28 cellular contexts compared by ENCODE assay signal in the genomic region with DNA sequence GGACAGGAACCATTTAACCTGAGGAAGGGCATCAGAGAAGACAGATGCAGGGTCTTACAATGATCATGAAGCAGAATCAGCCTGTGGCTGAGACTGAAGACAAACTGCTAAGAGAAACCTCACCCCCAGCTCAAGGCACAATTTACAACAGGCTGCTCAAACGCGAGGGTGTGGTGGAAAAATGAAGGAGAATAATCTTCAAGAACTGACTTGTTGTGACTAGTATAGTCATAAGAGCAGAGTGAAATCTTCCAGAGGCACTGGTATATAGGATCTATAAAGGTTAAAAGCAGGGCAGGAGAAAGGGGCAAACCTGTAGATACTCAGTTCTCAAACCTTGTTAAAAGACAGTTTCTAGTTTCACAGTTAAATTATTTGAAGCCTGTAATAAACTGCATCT.
"Had no signal": no experiment of that assay in that cellular context is flagged by ENCODE, and none has a peak within 500 bp of the region (broad histone marks: within the 10 kb centered on the region; RNA-seq: fewer than 3 reads in every experiment).

No MANE protein-coding gene starts in this region.

- H3K4me3 Mint-ChIP-seq: activated naive CD8-positive, alpha-beta T cell; brain; natural killer cell treated with Interleukin-12 subunit alpha and Interleukin-12 subunit beta and Interleukin-15 and Interleukin-18, amount 100 ng/mL, for 72 hours; stimulated activated memory B cell treated with anti-CD40 and anti-IgM and Interleukin-4, amounts not matched to agents 10 μg/mL and 1 μg/mL and 100 μg/mL, for 72 hours; stimulated activated naive CD8-positive, alpha-beta T cell treated with anti-CD3 and anti-CD28 coated beads, Interleukin-15, amount 100 ng/mL, for 72 hours; type B pancreatic cell had no signal

- DNase-seq: activated CD4-positive, alpha-beta T cell treated with anti-CD3 and anti-CD28 coated beads for 4 hours; activated CD4-positive, alpha-beta T cell treated with anti-CD3 and anti-CD28 coated beads, Interleukin-2, amount 50 U/mL, for 4 hours; activated CD8-positive, alpha-beta memory T cell treated with anti-CD3 and anti-CD28 coated beads for 24 hours; activated effector memory CD4-positive, alpha-beta T cell treated with Interleukin-2 at 50 U/mL for 16 hours; activated naive CD4-positive, alpha-beta T cell treated with Interleukin-2 at 50 U/mL for 16 hours; dorsolateral prefrontal cortex; effector memory CD4-positive, alpha-beta T cell; foreskin fibroblast; heart right ventricle; left lung; lower lobe of right lung; mucosa of descending colon; ovary; stimulated activated CD4-positive, alpha-beta T cell treated with anti-CD3 and anti-CD28 coated beads, Interleukin-4, amount 100 ng/mL, for 24 hours; stimulated activated naive CD8-positive, alpha-beta T cell treated with anti-CD3 and anti-CD28 coated beads, Interleukin-15, amount 100 ng/mL, for 72 hours; substantia nigra had no signal

- H3K4me3 ChIP-seq: ascending aorta, coronary artery, dorsolateral prefrontal cortex, heart right ventricle, left lung, lower lobe of right lung, mucosa of descending colon, ovary, skin epidermis, vagina had no signal

- H3K36me3 Mint-ChIP-seq: activated naive CD8-positive, alpha-beta T cell; brain; natural killer cell treated with Interleukin-12 subunit alpha and Interleukin-12 subunit beta and Interleukin-15 and Interleukin-18, amount 100 ng/mL, for 72 hours; stimulated activated memory B cell treated with anti-CD40 and anti-IgM and Interleukin-4, amounts not matched to agents 10 μg/mL and 1 μg/mL and 100 μg/mL, for 72 hours; type B pancreatic cell had no signal

- H3K27ac ChIP-seq: ascending aorta, coronary artery, dorsolateral prefrontal cortex, heart right ventricle, left lung, lower lobe of right lung, ovary, skin epidermis, vagina, VCaP had no signal

- H3K27ac Mint-ChIP-seq: activated naive CD8-positive, alpha-beta T cell; brain; natural killer cell treated with Interleukin-12 subunit alpha and Interleukin-12 subunit beta and Interleukin-15 and Interleukin-18, amount 100 ng/mL, for 72 hours; progenitor cell of endocrine pancreas; stimulated activated memory B cell treated with anti-CD40 and anti-IgM and Interleukin-4, amounts not matched to agents 10 μg/mL and 1 μg/mL and 100 μg/mL, for 72 hours; stimulated activated naive CD8-positive, alpha-beta T cell treated with anti-CD3 and anti-CD28 coated beads, Interleukin-15, amount 100 ng/mL, for 72 hours had no signal

- H3K9me3 Mint-ChIP-seq: brain; natural killer cell treated with Interleukin-12 subunit alpha and Interleukin-12 subunit beta and Interleukin-15 and Interleukin-18, amount 100 ng/mL, for 72 hours; stimulated activated memory B cell treated with anti-CD40 and anti-IgM and Interleukin-4, amounts not matched to agents 10 μg/mL and 1 μg/mL and 100 μg/mL, for 72 hours; stimulated activated naive CD8-positive, alpha-beta T cell treated with anti-CD3 and anti-CD28 coated beads, Interleukin-15, amount 100 ng/mL, for 72 hours; type B pancreatic cell had no signal

- H3K36me3 ChIP-seq: ascending aorta, heart right ventricle, left lung, lower lobe of right lung, ovary, vagina had no signal

- H3K27me3 Mint-ChIP-seq: activated naive CD8-positive, alpha-beta T cell; brain; natural killer cell treated with Interleukin-12 subunit alpha and Interleukin-12 subunit beta and Interleukin-15 and Interleukin-18, amount 100 ng/mL, for 72 hours; progenitor cell of endocrine pancreas; stimulated activated memory B cell treated with anti-CD40 and anti-IgM and Interleukin-4, amounts not matched to agents 10 μg/mL and 1 μg/mL and 100 μg/mL, for 72 hours; stimulated activated naive CD8-positive, alpha-beta T cell treated with anti-CD3 and anti-CD28 coated beads, Interleukin-15, amount 100 ng/mL, for 72 hours; type B pancreatic cell had no signal

- H3K27me3 ChIP-seq: ascending aorta, dorsolateral prefrontal cortex, heart right ventricle, left lung, ovary, vagina had no signal

- ATAC-seq: heart right ventricle; left lung; lower lobe of right lung; mucosa of descending colon; natural killer cell treated with Interleukin-12 subunit alpha and Interleukin-12 subunit beta and Interleukin-15 and Interleukin-18, amount 100 ng/mL, for 72 hours; sciatic nerve; stimulated activated memory B cell treated with anti-CD40 and anti-IgM and Interleukin-4, amounts not matched to agents 10 μg/mL and 1 μg/mL and 100 μg/mL, for 72 hours; stimulated activated naive CD8-positive, alpha-beta T cell treated with anti-CD3 and anti-CD28 coated beads, Interleukin-15, amount 100 ng/mL, for 72 hours had no signal

- H3K4me1 ChIP-seq: ascending aorta, heart right ventricle, left lung, lower lobe of right lung had no signal

- H3K9me3 ChIP-seq: ascending aorta, heart right ventricle, left lung, lower lobe of right lung, mucosa of descending colon, ovary, vagina had no signal
